ENCODE assay signal across 25 cellular contexts in genomic region chr18:38551881-38552280, GRCh38.
"Had no signal": no experiment of that assay in that cellular context is flagged by ENCODE, and none has a peak within 500 bp of the region (broad histone marks: within the 10 kb centered on the region; RNA-seq: fewer than 3 reads in every experiment).

No MANE protein-coding gene starts in this region.

- H3K4me1 ChIP-seq: colonic mucosa, left lung, upper lobe of right lung had no signal

- H3K36me3 Mint-ChIP-seq: activated CD4-positive, alpha-beta memory T cell treated with anti-CD3 and anti-CD28 coated beads for 36 hours; activated naive CD4-positive, alpha-beta T cell treated with anti-CD3 and anti-CD28 coated beads, Interleukin-2, amount 10 ng/mL, durations not matched to agents 7 days and 5 days; brain; immature natural killer cell; memory B cell had no signal

- H3K4me3 Mint-ChIP-seq: activated CD4-positive, alpha-beta memory T cell treated with anti-CD3 and anti-CD28 coated beads for 36 hours; activated naive CD4-positive, alpha-beta T cell treated with anti-CD3 and anti-CD28 coated beads, Interleukin-2, amount 10 ng/mL, durations not matched to agents 7 days and 5 days; activated T-cell treated with anti-CD3 and anti-CD28 coated beads, Interleukin-2, amount 50 U/mL, for 72 hours; brain; effector memory CD8-positive, alpha-beta T cell; immature natural killer cell; memory B cell; natural killer cell treated with Interleukin-12 subunit alpha and Interleukin-12 subunit beta and Interleukin-15 and Interleukin-18, amount 100 ng/mL, for 72 hours; T-helper 17 cell had no signal

- H3K4me3 ChIP-seq: colonic mucosa, dorsolateral prefrontal cortex, left lung, ovary, thoracic aorta, upper lobe of right lung had no signal

- H3K9me3 ChIP-seq: colonic mucosa, left lung, ovary, thoracic aorta, upper lobe of right lung had no signal

- H3K27me3 Mint-ChIP-seq: activated CD4-positive, alpha-beta memory T cell treated with anti-CD3 and anti-CD28 coated beads for 36 hours; activated naive CD4-positive, alpha-beta T cell treated with anti-CD3 and anti-CD28 coated beads, Interleukin-2, amount 10 ng/mL, durations not matched to agents 7 days and 5 days; brain; effector memory CD8-positive, alpha-beta T cell; memory B cell; natural killer cell treated with Interleukin-12 subunit alpha and Interleukin-12 subunit beta and Interleukin-15 and Interleukin-18, amount 100 ng/mL, for 72 hours; T-helper 17 cell had no signal

- DNase-seq: activated CD4-positive, alpha-beta memory T cell treated with anti-CD3 and anti-CD28 coated beads for 36 hours; activated CD4-positive, alpha-beta T cell treated with anti-CD3 and anti-CD28 coated beads for 48 hours; activated CD4-positive, CD25-positive, alpha-beta regulatory T cell; activated effector memory CD4-positive, alpha-beta T cell treated with Interleukin-2 at 50 U/mL for 16 hours; activated naive CD4-positive, alpha-beta T cell treated with anti-CD3 and anti-CD28 coated beads, Interleukin-2, amount 10 ng/mL, durations not matched to agents 7 days and 5 days; activated T-cell treated with anti-CD3 and anti-CD28 coated beads, Interleukin-2, amount 50 U/mL, for 72 hours; anterior cingulate cortex; central memory CD4-positive, alpha-beta T cell; colonic mucosa; effector memory CD8-positive, alpha-beta T cell; immature natural killer cell; kidney glomerular epithelial cell; left lung; ovary; right cardiac atrium; stimulated activated CD4-positive, alpha-beta T cell treated with anti-CD3 and anti-CD28 coated beads, Interleukin-4, amount 100 ng/mL, for 24 hours; stimulated activated naive CD4-positive, alpha-beta T cell treated with Interleukin-2 at 50 U/mL for 16 hours; SW 1271; T-helper 17 cell; upper lobe of right lung had no signal

- H3K27ac Mint-ChIP-seq: activated CD4-positive, alpha-beta memory T cell treated with anti-CD3 and anti-CD28 coated beads for 36 hours; activated naive CD4-positive, alpha-beta T cell treated with anti-CD3 and anti-CD28 coated beads, Interleukin-2, amount 10 ng/mL, durations not matched to agents 7 days and 5 days; activated T-cell treated with anti-CD3 and anti-CD28 coated beads, Interleukin-2, amount 50 U/mL, for 72 hours; effector memory CD8-positive, alpha-beta T cell; immature natural killer cell; memory B cell; natural killer cell treated with Interleukin-12 subunit alpha and Interleukin-12 subunit beta and Interleukin-15 and Interleukin-18, amount 100 ng/mL, for 72 hours; T-helper 17 cell had no signal

- H3K4me1 Mint-ChIP-seq: activated naive CD4-positive, alpha-beta T cell treated with anti-CD3 and anti-CD28 coated beads, Interleukin-2, amount 10 ng/mL, durations not matched to agents 7 days and 5 days; immature natural killer cell; memory B cell; T-helper 17 cell had no signal

- H3K27ac ChIP-seq: colonic mucosa, dorsolateral prefrontal cortex, left lung, ovary, thoracic aorta, upper lobe of right lung had no signal

- H3K9me3 Mint-ChIP-seq: activated CD4-positive, alpha-beta memory T cell treated with anti-CD3 and anti-CD28 coated beads for 36 hours; activated naive CD4-positive, alpha-beta T cell treated with anti-CD3 and anti-CD28 coated beads, Interleukin-2, amount 10 ng/mL, durations not matched to agents 7 days and 5 days; brain had no signal

- H3K36me3 ChIP-seq: colonic mucosa, left lung, ovary, thoracic aorta, upper lobe of right lung had no signal

- H3K27me3 ChIP-seq: colonic mucosa, left lung, ovary, upper lobe of right lung had no signal
